In genomic region chr9:71853084-71853483, GRCh38 we compare ENCODE assay signal across 24 cellular contexts.
"Had no signal": no experiment of that assay in that cellular context is flagged by ENCODE, and none has a peak within 500 bp of the region (broad histone marks: within the 10 kb centered on the region; RNA-seq: fewer than 3 reads in every experiment).

No MANE protein-coding gene starts in this region.

- H3K4me3 Mint-ChIP-seq: central memory CD8-positive, alpha-beta T cell; dendritic cell treated with granulocyte-macrophage colony-stimulating factor and Interleukin-4, amounts not matched to agents 40 ng/mL and 50 ng/mL, for 4 days; endodermal cell; natural killer cell treated with Interleukin-12 subunit alpha and Interleukin-12 subunit beta and Interleukin-15 and Interleukin-18, amount 100 ng/mL, for 72 hours had no signal

- H3K27ac Mint-ChIP-seq: dendritic cell treated with granulocyte-macrophage colony-stimulating factor and Interleukin-4, amounts not matched to agents 40 ng/mL and 50 ng/mL, for 4 days; endodermal cell; natural killer cell treated with Interleukin-12 subunit alpha and Interleukin-12 subunit beta and Interleukin-15 and Interleukin-18, amount 100 ng/mL, for 72 hours had no signal

- H3K27me3 Mint-ChIP-seq: central memory CD8-positive, alpha-beta T cell; dendritic cell treated with granulocyte-macrophage colony-stimulating factor and Interleukin-4, amounts not matched to agents 40 ng/mL and 50 ng/mL, for 4 days; natural killer cell treated with Interleukin-12 subunit alpha and Interleukin-12 subunit beta and Interleukin-15 and Interleukin-18, amount 100 ng/mL, for 72 hours had no signal

- ATAC-seq: gastrocnemius medialis; mucosa of descending colon; natural killer cell treated with Interleukin-12 subunit alpha and Interleukin-12 subunit beta and Interleukin-15 and Interleukin-18, amount 100 ng/mL, for 72 hours; right cardiac atrium had no signal

- H3K4me1 Mint-ChIP-seq: central memory CD8-positive, alpha-beta T cell had no signal

- H3K27me3 ChIP-seq: breast epithelium, esophagus muscularis mucosa, gastrocnemius medialis had no signal

- H3K9me3 Mint-ChIP-seq: dendritic cell treated with granulocyte-macrophage colony-stimulating factor and Interleukin-4, amounts not matched to agents 40 ng/mL and 50 ng/mL, for 4 days; natural killer cell treated with Interleukin-12 subunit alpha and Interleukin-12 subunit beta and Interleukin-15 and Interleukin-18, amount 100 ng/mL, for 72 hours had no signal

- DNase-seq: activated CD4-positive, alpha-beta T cell treated with anti-CD3 and anti-CD28 coated beads, Interleukin-2, amount 50 U/mL, for 4 hours; activated CD8-positive, alpha-beta memory T cell treated with anti-CD3 and anti-CD28 coated beads, Interleukin-2, amount 50 U/mL, for 48 hours; activated naive CD4-positive, alpha-beta T cell; amygdala; endodermal cell; gastrocnemius medialis; glutamatergic neuron; islet precursor cell; left ventricle myocardium inferior; mesendoderm; mucosa of descending colon; right cardiac atrium; SK-N-SH; stimulated activated CD4-positive, alpha-beta T cell treated with anti-CD3 and anti-CD28 coated beads, Interleukin-15, amount 100 ng/mL, for 24 hours; stimulated activated CD4-positive, alpha-beta T cell treated with anti-CD3 and anti-CD28 coated beads, Interleukin-2, amount 100 ng/mL, for 24 hours; stimulated activated naive CD4-positive, alpha-beta T cell; T-helper 2 cell; trophoblast cell had no signal

- H3K36me3 Mint-ChIP-seq: natural killer cell treated with Interleukin-12 subunit alpha and Interleukin-12 subunit beta and Interleukin-15 and Interleukin-18, amount 100 ng/mL, for 72 hours had no signal

- H3K27ac ChIP-seq: breast epithelium, esophagus muscularis mucosa, gastrocnemius medialis, left ventricle myocardium inferior, thoracic aorta had no signal

- H3K4me1 ChIP-seq: breast epithelium, esophagus muscularis mucosa, gastrocnemius medialis, left ventricle myocardium inferior had no signal
